8 cellular contexts compared by ENCODE assay signal in genomic region chr16:31074073-31074813, GRCh38. TPM values are rescaled to one million over a fixed set of nuclear protein-coding genes. Genes with fewer than 3 reads are reported as not detected.
A peak's percentile ranks its signal among the peaks of the same experiment; 100 is the strongest.
DNase-seq lines count a peak whose midpoint lies in the region; ATAC-seq lines count a peak whose summit lies in the region.

TSS of gene ZNF646 (plus strand) at chr16:31074422. CDS start at chr16:31076325, 1,903 bp downstream.
TSS of gene ZNF668 (minus strand) at chr16:31074240. CDS start at chr16:31064459, 9,781 bp downstream.

- ATAC-seq in GM19351 (IDR thresholded peaks at IDR 0.05; ENCODE audit: unreplicated experiment) (peak; percentile 72), HG03521 (IDR thresholded peaks at IDR 0.05; ENCODE audit: unreplicated experiment) (peak; percentile 61), left lobe of liver (peak; percentile 90)

- DNase-seq in C1 segment of cervical spinal cord (lab: John Stamatoyannopoulos, UW) (peak; percentile 37 to 99 (median 95)), NCI-H748 (lab: John Stamatoyannopoulos, UW; ENCODE audit: unreplicated experiment) (peak; percentile 99), dedifferentiated amniotic fluid mesenchymal stem cell (ENCODE audit: extremely low spot score) (peak; percentile 100), left lobe of liver (ENCODE audit: low spot score) (peak; percentile 98)
- peak; percentile 97 for DNase-seq in activated CD4-positive, alpha-beta T cell treated with anti-CD3 and anti-CD28 coated beads, Interleukin-2, amount 50 U/mL, for 1 hour
- DNase-seq in stimulated activated CD4-positive, alpha-beta T cell treated with anti-CD3 and anti-CD28 coated beads, Interleukin-2, amount 100 ng/mL, for 4 hours (ENCODE audit: low read depth), result peak; percentile 98

RNA-seq across cellular contexts. Expression of gene ZNF646, which starts in this region (rescaled TPM):
- total RNA-seq in left lobe of liver, result 6.7 TPM

RNA-seq across cellular contexts. Expression of gene ZNF668, which starts in this region (rescaled TPM):
- total RNA-seq in left lobe of liver, result 3.6 TPM

Comparison
In these comparisons a context has a peak if more than half of its experiments do, and no peak if none do; other contexts are left out.
1. Peak in every context shown above with its lines: DNase-seq and ATAC-seq.